ENCODE assay signal across 22 cellular contexts in the genomic region with DNA sequence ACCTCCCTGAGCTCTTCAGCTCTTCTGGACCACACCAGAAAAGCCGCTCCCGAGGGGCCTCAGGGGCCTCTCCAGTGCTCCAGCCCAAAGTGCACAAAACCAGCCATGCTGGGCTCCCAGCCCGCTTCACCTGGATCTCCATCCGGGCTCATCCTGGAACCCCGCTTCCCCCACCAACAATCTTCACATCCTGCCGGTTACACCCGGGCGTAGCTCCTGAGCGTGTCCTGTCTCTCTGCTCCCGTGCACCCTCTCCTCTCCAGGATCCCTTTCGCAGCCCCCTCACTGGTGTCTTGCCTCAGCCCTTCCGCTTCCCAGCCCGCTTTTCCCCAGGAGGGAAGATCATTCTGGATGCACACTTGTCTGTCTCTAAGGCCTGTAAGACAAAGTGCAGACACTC.
DNase-seq lines count a peak whose midpoint lies in the region; ATAC-seq, FAIRE-seq and TF ChIP-seq lines count a peak whose summit lies in the region.
"Had no signal": no experiment of that assay in that cellular context is flagged by ENCODE, and none has a peak within 500 bp of the region (broad histone marks: within the 10 kb centered on the region; RNA-seq: fewer than 3 reads in every experiment).

No MANE protein-coding gene starts in this region.

- no peak overlapping the region for H3K4me3 Mint-ChIP-seq in nephron progenitor cell
- H3K4me3 Mint-ChIP-seq: CD4-positive, CD25-positive, alpha-beta regulatory T cell; CD8-positive, alpha-beta T cell had no signal

- H3K36me3 Mint-ChIP-seq in nephron progenitor cell (ENCODE audit: low read depth), result no peaks in the 10 kb centered on the region
- H3K36me3 Mint-ChIP-seq: CD4-positive, CD25-positive, alpha-beta regulatory T cell; CD8-positive, alpha-beta T cell had no signal

- no peak for TF ChIP-seq CTCF in left ventricle myocardium inferior (IDR thresholded peaks at IDR 0.05; ENCODE audit: borderline replicate concordance)
- TF ChIP-seq CTCF in kidney (IDR thresholded peaks at IDR 0.05; ENCODE audit: borderline replicate concordance, extremely low read depth, insufficient read depth), result no peak
- no peak for TF ChIP-seq CTCF in osteoblast (IDR thresholded peaks at IDR 0.05; ENCODE audit: extremely low read depth, low read depth, low read length)
- no peak for TF ChIP-seq CTCF in nephron progenitor cell (IDR thresholded peaks at IDR 0.05)

- no peak overlapping the region for H3K4me2 ChIP-seq in osteoblast (ENCODE audit: insufficient read depth, low read length)

- H2AFZ ChIP-seq in osteoblast (ENCODE audit: low read length), result no peak overlapping the region
- H2AFZ ChIP-seq: GM23248 had no signal

- no peak overlapping the region for H3K27ac Mint-ChIP-seq in nephron progenitor cell
- H3K27ac Mint-ChIP-seq: CD4-positive, CD25-positive, alpha-beta regulatory T cell; CD8-positive, alpha-beta T cell had no signal

- intact Hi-C loops in left ventricle myocardium inferior (cut with micrococcal nuclease) (no loop called here), left ventricle myocardium superior (cut with micrococcal nuclease) (no loop called here), kidney (cut with DNase I) (no loop called here)

- FAIRE-seq in kidney (lab: Jason Lieb, UNC), result no peak
- FAIRE-seq: D721Med, GM12878, GM19239, H1 had no signal

- H3K79me2 ChIP-seq in osteoblast (ENCODE audit: insufficient read depth, low read length), result no peaks in the 10 kb centered on the region

- H3K9me3 ChIP-seq in left ventricle myocardium inferior (replicated peaks), result no peaks in the 10 kb centered on the region
- no peaks in the 10 kb centered on the region for H3K9me3 ChIP-seq in kidney (ENCODE audit: control insufficient read depth in 1 of 2, low read length in 2 of 2)
- H3K9me3 ChIP-seq in osteoblast (ENCODE audit: low read depth, low read length), result no peaks in the 10 kb centered on the region

- H3K4me3 ChIP-seq in left ventricle myocardium inferior (no peak overlapping the region), kidney (ENCODE audit: low read length in 2 of 2) (no peak overlapping the region), osteoblast (ENCODE audit: insufficient read depth, low read length) (no peak overlapping the region)
- H3K4me3 ChIP-seq: GM12878, GM23248 had no signal

- peaks cover 47% of the 10 kb centered on the region for H3K27me3 ChIP-seq in left ventricle myocardium inferior (ENCODE audit: low read depth)
- H3K27me3 ChIP-seq in osteoblast (ENCODE audit: insufficient read depth, low read length), result no peaks in the 10 kb centered on the region

- peak; percentile 7 for DNase-seq in left ventricle myocardium inferior
- DNase-seq in left ventricle myocardium superior, result no peak
- peak; percentile 19 for DNase-seq in amniotic epithelial cell (ENCODE audit: low read depth)
- peak; percentile 48 for DNase-seq in kidney
- DNase-seq in osteoblast (ENCODE audit: insufficient read length, low spot score, missing footprints), result peak; percentile 62
- DNase-seq in COR-L47 (lab: John Stamatoyannopoulos, UW), result no peak
- no peak for DNase-seq in nephron progenitor cell
- DNase-seq: C1 segment of cervical spinal cord; CD4-positive, CD25-positive, alpha-beta regulatory T cell; CD8-positive, alpha-beta T cell; DMS 273 treated with DMSO at 0.1 percent for 48 hours; DMS79; EL; GDM1; GM23248; H7 had no signal

- H3K27ac ChIP-seq in left ventricle myocardium inferior (replicated peaks) (no peak overlapping the region), kidney (ENCODE audit: low read depth in 2 of 2, low read length in 2 of 2) (no peak overlapping the region), osteoblast (ENCODE audit: low read depth, low read length) (no peak overlapping the region)
- H3K27ac ChIP-seq: GM23248 had no signal

- H3K27me3 Mint-ChIP-seq in nephron progenitor cell (ENCODE audit: low read depth, poor library complexity), result peaks cover 61% of the 10 kb centered on the region

- ATAC-seq in left ventricle myocardium superior (no peak), HG02798 (IDR thresholded peaks at IDR 0.05; ENCODE audit: poor library complexity, unreplicated experiment) (no peak)
- ATAC-seq: CD8-positive, alpha-beta T cell; GM12878; HCT116 had no signal

- H3K4me1 Mint-ChIP-seq in nephron progenitor cell, result peaks cover 29% of the 10 kb centered on the region
- H3K4me1 Mint-ChIP-seq: CD4-positive, CD25-positive, alpha-beta regulatory T cell had no signal

- no peak overlapping the region for H3K9ac ChIP-seq in kidney (ENCODE audit: low read length in 2 of 2)
- H3K9ac ChIP-seq: GM23248 had no signal

- H3K4me1 ChIP-seq in left ventricle myocardium inferior (peaks cover 8% of the 10 kb centered on the region), kidney (ENCODE audit: control insufficient read depth in 1 of 2, insufficient read depth in 1 of 2, low read depth in 1 of 2, low read length in 2 of 2) (no peaks in the 10 kb centered on the region), osteoblast (ENCODE audit: insufficient read depth, low read length) (peaks cover 39% of the 10 kb centered on the region)

- no peaks in the 10 kb centered on the region for H3K36me3 ChIP-seq in left ventricle myocardium inferior
- H3K36me3 ChIP-seq in kidney (ENCODE audit: control insufficient read depth in 1 of 2, insufficient read depth in 2 of 2, low read length in 2 of 2), result no peaks in the 10 kb centered on the region
- H3K36me3 ChIP-seq in osteoblast (ENCODE audit: insufficient read depth, low read length), result no peaks in the 10 kb centered on the region

- no peaks in the 10 kb centered on the region for H4K20me1 ChIP-seq in osteoblast (ENCODE audit: insufficient read depth, low read length)

- no peaks in the 10 kb centered on the region for H3K9me3 Mint-ChIP-seq in nephron progenitor cell
- H3K9me3 Mint-ChIP-seq: CD4-positive, CD25-positive, alpha-beta regulatory T cell; CD8-positive, alpha-beta T cell had no signal

Comparison
In these comparisons a context has a peak if more than half of its experiments do, and no peak if none do; other contexts are left out.
1. DNase-seq: peak in left ventricle myocardium inferior (single experiment), amniotic epithelial cell (single experiment), kidney (single experiment) and osteoblast (single experiment); none in left ventricle myocardium superior (single experiment), COR-L47 (single experiment) and nephron progenitor cell (single experiment).